ENCODE assay signal across 12 cellular contexts in the genomic region with DNA sequence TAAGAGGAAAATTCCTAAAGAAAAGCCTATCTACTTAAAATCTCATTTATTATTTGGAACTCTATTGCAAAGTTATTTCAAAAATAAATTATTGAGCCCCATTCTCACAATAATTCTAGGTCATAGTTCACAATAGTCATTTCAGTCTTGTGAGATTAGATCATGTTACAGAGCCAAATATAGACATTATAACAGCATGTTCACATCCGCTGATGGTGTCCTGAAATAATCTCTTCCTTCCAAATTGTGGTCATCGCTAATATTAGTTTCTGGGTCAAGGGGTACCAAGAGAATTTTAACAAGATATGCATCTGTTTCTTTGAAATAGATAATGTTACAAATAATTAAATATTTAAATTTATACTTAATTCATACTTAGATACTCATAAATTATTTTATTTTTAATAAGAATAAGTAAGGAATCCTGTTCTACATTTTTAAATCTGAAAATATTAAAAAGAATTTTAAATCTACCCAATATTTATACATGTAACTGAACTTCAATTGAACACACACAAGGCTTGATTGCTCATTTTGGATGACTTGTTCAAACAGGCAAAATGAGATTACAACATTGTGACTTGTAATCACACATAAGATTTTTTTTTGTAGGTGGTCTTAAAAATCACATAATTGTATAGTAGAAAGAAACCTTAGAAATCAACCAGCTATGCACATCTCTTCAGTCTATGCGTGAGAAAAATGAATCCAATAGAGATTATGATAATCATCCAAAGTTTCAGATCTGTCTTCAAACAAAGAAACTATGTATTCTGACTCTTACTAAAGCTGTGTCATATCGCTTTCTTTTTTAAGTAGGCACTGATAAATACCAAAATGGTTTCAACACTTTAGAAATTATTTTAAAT. TPM values are rescaled to one million over a fixed set of nuclear protein-coding genes. Genes with fewer than 3 reads are reported as not detected.
DNase-seq lines count a peak whose midpoint lies in the region; ATAC-seq and TF ChIP-seq lines count a peak whose summit lies in the region.
"Had no signal": no experiment of that assay in that cellular context is flagged by ENCODE, and none has a peak within 500 bp of the region (broad histone marks: within the 10 kb centered on the region; RNA-seq: fewer than 3 reads in every experiment).

No MANE protein-coding gene starts in this region.

- peak overlapping the region; percentile 21; the same call in 1 of the 2 replicates for H3K4ac ChIP-seq in IMR-90 (ENCODE audit: low read depth, low read length)

- no peak overlapping the region for H3K27ac Mint-ChIP-seq in natural killer cell treated with Interleukin-12 subunit alpha and Interleukin-12 subunit beta and Interleukin-15 and Interleukin-18, amount 100 ng/mL, for 72 hours
- no peak overlapping the region for H3K27ac Mint-ChIP-seq in natural killer cell
- H3K27ac Mint-ChIP-seq: activated T-cell treated with anti-CD3 and anti-CD28 coated beads, Interleukin-2, amount 50 U/mL, for 24 hours had no signal

- no peak overlapping the region for H2BK15ac ChIP-seq in IMR-90 (ENCODE audit: low read depth, low read length)

- no peaks in the 10 kb centered on the region for H3K9me2 ChIP-seq in hepatocyte (replicated peaks; ENCODE audit: insufficient read depth)

- intact Hi-C loops in IMR-90 (cut with micrococcal nuclease) (loop anchor here (2.0 to 10.0 kb wide), 2 partner anchors 48 to 64 kb away; no protein-coding TSS in a partner anchor), spleen (cut with DNase I; ENCODE audit: low total_unique reads) (no loop called here), natural killer cell (cut with micrococcal nuclease) (no loop called here)

- no peak overlapping the region for H4K91ac ChIP-seq in IMR-90 (ENCODE audit: insufficient read depth, low read depth, low read length)

- TF ChIP-seq POLR2A in IMR-90 (IDR thresholded peaks at IDR 0.05; ENCODE audit: low read depth, low read length) (no peak), spleen (IDR thresholded peaks at IDR 0.05) (no peak)

- H3K36me3 ChIP-seq in IMR-90 (ENCODE audit: control insufficient read depth, insufficient read depth, low read length) (no peaks in the 10 kb centered on the region), hepatocyte (replicated peaks; ENCODE audit: insufficient read depth, low read depth) (no peaks in the 10 kb centered on the region), spleen (no peaks in the 10 kb centered on the region)

- H3K56ac ChIP-seq in IMR-90 (ENCODE audit: extremely low read depth, insufficient read depth, low read length), result no peak overlapping the region; the same call in 1 of the 2 replicates

- no peak overlapping the region for H3K4me3 Mint-ChIP-seq in natural killer cell treated with Interleukin-12 subunit alpha and Interleukin-12 subunit beta and Interleukin-15 and Interleukin-18, amount 100 ng/mL, for 72 hours
- no peak overlapping the region for H3K4me3 Mint-ChIP-seq in natural killer cell
- H3K4me3 Mint-ChIP-seq: activated T-cell treated with anti-CD3 and anti-CD28 coated beads, Interleukin-2, amount 50 U/mL, for 24 hours had no signal

- no peak for TF ChIP-seq CTCF in IMR-90 (conservative IDR thresholded peaks at IDR 0.05; ENCODE audit: low read depth, low read length)
- no peak for TF ChIP-seq CTCF in cardiac fibroblast (IDR thresholded peaks at IDR 0.05; ENCODE audit: low read depth, low read length)
- TF ChIP-seq CTCF in hepatocyte (IDR thresholded peaks at IDR 0.05; ENCODE audit: poor library complexity), result no peak
- no peak for TF ChIP-seq CTCF in spleen (IDR thresholded peaks at IDR 0.05 in 8 of 11, conservative IDR thresholded peaks at IDR 0.05 in 3 of 11)
- no peak for TF ChIP-seq CTCF in natural killer cell (IDR thresholded peaks at IDR 0.05)

- H3K9me3 Mint-ChIP-seq in natural killer cell treated with Interleukin-12 subunit alpha and Interleukin-12 subunit beta and Interleukin-15 and Interleukin-18, amount 100 ng/mL, for 72 hours, result peaks cover 10% of the 10 kb centered on the region
- H3K9me3 Mint-ChIP-seq in natural killer cell, result peaks cover 7 to 15% of the 10 kb centered on the region in 2 donors
- H3K9me3 Mint-ChIP-seq: activated T-cell treated with anti-CD3 and anti-CD28 coated beads, Interleukin-2, amount 50 U/mL, for 24 hours had no signal

- no peaks in the 10 kb centered on the region for H3K79me1 ChIP-seq in IMR-90 (ENCODE audit: low read depth in 1 of 2, low read length in 2 of 2)

- no peak overlapping the region for H3K9ac ChIP-seq in IMR-90 (ENCODE audit: low read depth, low read length)

- H3K9me1 ChIP-seq in IMR-90 (ENCODE audit: insufficient read depth, low read length), result no peaks in the 10 kb centered on the region

- no CpG with 5 or more reads among the region's 4 CpGs for WGBS in IMR-90 (ENCODE audit: extremely low coverage in 2 of 2, insufficient read length in 1 of 2), 2 experiments
- WGBS in hepatocyte (ENCODE audit: low lambda C conversion rate, missing lambda C conversion rate), result 79% methylated on average over 4 of the region's 4 CpGs
- WGBS in spleen, 5 donors, result 46 to 80% (median 60%) methylated on average over 4 of the region's 4 CpGs

- no peaks in the 10 kb centered on the region for H3K27me3 Mint-ChIP-seq in natural killer cell treated with Interleukin-12 subunit alpha and Interleukin-12 subunit beta and Interleukin-15 and Interleukin-18, amount 100 ng/mL, for 72 hours
- H3K27me3 Mint-ChIP-seq in natural killer cell (ENCODE audit: low read depth in 2 of 2), result peaks cover 0 to 2% of the 10 kb centered on the region in 2 donors
- H3K27me3 Mint-ChIP-seq: activated T-cell treated with anti-CD3 and anti-CD28 coated beads, Interleukin-2, amount 50 U/mL, for 24 hours had no signal

- H3K4me1 ChIP-seq in IMR-90 (ENCODE audit: control insufficient read depth, insufficient read depth, low read length), result peaks cover 2% of the 10 kb centered on the region; the same call in 1 of the 2 replicates
- H3K4me1 ChIP-seq in hepatocyte (ENCODE audit: insufficient read depth), result peaks cover 4% of the 10 kb centered on the region
- H3K4me1 ChIP-seq in spleen, result peaks cover 0 to 17% (median 5%) of the 10 kb centered on the region in 6 donors

- no peak overlapping the region for H3K4me3 ChIP-seq in IMR-90 (ENCODE audit: insufficient read depth, low read depth, low read length)
- H3K4me3 ChIP-seq in cardiac fibroblast (replicated peaks in 1 of 2; ENCODE audit: low read depth in 2 of 2, low read length in 2 of 2), result no peak overlapping the region
- H3K4me3 ChIP-seq in hepatocyte, result no peak overlapping the region
- no peak overlapping the region for H3K4me3 ChIP-seq in spleen

- no peak overlapping the region for H3K14ac ChIP-seq in IMR-90 (replicated peaks; ENCODE audit: low read depth, low read length)

- H3K18ac ChIP-seq in IMR-90 (ENCODE audit: low read depth, low read length), result peak overlapping the region; percentile 63; the same call in 1 of the 2 replicates

- in situ Hi-C loops in IMR-90 (cut with MboI; ENCODE audit: low sequenced_read_pairs), result no loop called here

- DNase-seq in IMR-90 (peak; percentile 71), cardiac fibroblast (ENCODE audit: low read depth in 2 of 2) (peak; percentile 65 to 81), hepatocyte (ENCODE audit: low spot score) (no peak), spleen (no peak), HPDE6-E6E7 (ENCODE audit: extremely low spot score) (no peak), natural killer cell (no peak)
- DNase-seq in natural killer cell treated with Interleukin-12 subunit alpha and Interleukin-12 subunit beta and Interleukin-15 and Interleukin-18, amount 100 ng/mL, for 72 hours (ENCODE audit: low spot score), result no peak
- DNase-seq: activated T-cell treated with anti-CD3 and anti-CD28 coated beads, Interleukin-2, amount 50 U/mL, for 24 hours; NCI-H526 treated with DMSO at 0.1 percent for 48 hours; T-helper 9 cell had no signal

- no peaks in the 10 kb centered on the region for H3K4me1 Mint-ChIP-seq in natural killer cell treated with Interleukin-12 subunit alpha and Interleukin-12 subunit beta and Interleukin-15 and Interleukin-18, amount 100 ng/mL, for 72 hours (ENCODE audit: low read depth in 2 of 2)
- no peaks in the 10 kb centered on the region for H3K4me1 Mint-ChIP-seq in natural killer cell

- no peak overlapping the region for H2AK5ac ChIP-seq in IMR-90 (ENCODE audit: low read depth, low read length)

- peak overlapping the region in 1 of 2 experiments; percentile 62; a peak in 1 of 4 replicates for H4K8ac ChIP-seq in IMR-90 (ENCODE audit: low read depth in 2 of 2, low read length in 2 of 2)

- no peaks in the 10 kb centered on the region for H3K79me2 ChIP-seq in hepatocyte

- no peaks in the 10 kb centered on the region for H4K20me1 ChIP-seq in IMR-90 (ENCODE audit: insufficient read depth, low read length)
- H4K20me1 ChIP-seq in hepatocyte (ENCODE audit: insufficient read depth, poor library complexity, severe bottlenecking), result no peaks in the 10 kb centered on the region

- CTCF ChIA-PET in IMR-90 (lab: Yijun Ruan, JAX), result interaction anchor here (0.6 kb wide), 1 partner anchor 214 kb away, joined by 3 read pairs; no protein-coding TSS in a partner anchor

- H2AK9ac ChIP-seq in IMR-90 (replicated peaks; ENCODE audit: low read depth, low read length, poor library complexity), result no peak overlapping the region

- no peaks in the 10 kb centered on the region for H3K36me3 Mint-ChIP-seq in natural killer cell treated with Interleukin-12 subunit alpha and Interleukin-12 subunit beta and Interleukin-15 and Interleukin-18, amount 100 ng/mL, for 72 hours
- peaks cover 5% of the 10 kb centered on the region for H3K36me3 Mint-ChIP-seq in natural killer cell

- H3K27me3 ChIP-seq in IMR-90 (ENCODE audit: control insufficient read depth, insufficient read depth, low read length), result no peaks in the 10 kb centered on the region
- H3K27me3 ChIP-seq in hepatocyte, result no peaks in the 10 kb centered on the region
- H3K27me3 ChIP-seq in spleen (replicated peaks in 1 of 7), result no peaks in the 10 kb centered on the region

- ATAC-seq in IMR-90 (ENCODE audit: low read depth) (peak; percentile 66), GM21529 (IDR thresholded peaks at IDR 0.05; ENCODE audit: unreplicated experiment) (no peak), natural killer cell (no peak)
- no peak for ATAC-seq in natural killer cell treated with Interleukin-12 subunit alpha and Interleukin-12 subunit beta and Interleukin-15 and Interleukin-18, amount 100 ng/mL, for 72 hours

- H3K9me3 ChIP-seq in IMR-90 (ENCODE audit: control insufficient read depth, insufficient read depth, low read length) (no peaks in the 10 kb centered on the region), hepatocyte (ENCODE audit: low read depth) (no peaks in the 10 kb centered on the region), spleen (no peaks in the 10 kb centered on the region)

- H2BK120ac ChIP-seq in IMR-90 (ENCODE audit: low read depth, low read length), result peak overlapping the region; percentile 9; the same call in 1 of the 2 replicates

- peak overlapping the region; percentile 92 for H2BK5ac ChIP-seq in IMR-90 (ENCODE audit: low read depth, low read length, poor library complexity, severe bottlenecking)

- no peak overlapping the region for H3K27ac ChIP-seq in IMR-90 (ENCODE audit: insufficient read depth, low read length)
- peak overlapping the region; percentile 76 for H3K27ac ChIP-seq in hepatocyte
- peak overlapping the region; percentile 45 to 76 (median 69) for H3K27ac ChIP-seq in spleen

- dilution Hi-C loops in IMR-90 (cut with HindIII; ENCODE audit: low sequenced_read_pairs, unreplicated experiment), result no loop called here

- H3K23ac ChIP-seq in IMR-90 (ENCODE audit: low read depth, low read length), result no peak overlapping the region

- POLR2A ChIA-PET in IMR-90 (lab: Charles Lee; ENCODE audit: unreplicated experiment), result no interaction called here

- no peak overlapping the region for H2BK20ac ChIP-seq in IMR-90 (ENCODE audit: low read depth, low read length)

- no peak overlapping the region for H2AFZ ChIP-seq in IMR-90 (replicated peaks; ENCODE audit: low read length, poor library complexity)
- H2AFZ ChIP-seq in hepatocyte, result peak overlapping the region; percentile 15

- peak overlapping the region; percentile 54; the same call in 1 of the 2 replicates for H3K4me2 ChIP-seq in IMR-90 (ENCODE audit: low read depth, low read length)
- peak overlapping the region; percentile 7 for H3K4me2 ChIP-seq in hepatocyte

- no peak for TF ChIP-seq RAD21 in IMR-90 (IDR thresholded peaks at IDR 0.05; ENCODE audit: low read length)

- H4K5ac ChIP-seq in IMR-90 (ENCODE audit: low read depth, low read length), result no peak overlapping the region; the same call in 1 of the 2 replicates

- BruUV-seq in IMR-90 (replicated peaks; lab: Mats Ljungman, UMichigan), result no TSS peak

RNA-seq across cellular contexts. Expression of a gene that starts 13.1 kb away (rescaled TPM):
- total RNA-seq in IMR-90 (2012; rRNA removed), result not detected in 2 replicates
- not detected in 2 replicates for polyA plus RNA-seq in IMR-90 (2012; rRNA removed)
- polyA plus RNA-seq in IMR-90 (2012; cell fraction: cytosol; rRNA removed), result not detected in 2 replicates
- polyA plus RNA-seq in IMR-90 (2012; cell fraction: nucleus; rRNA removed; ENCODE audit: low replicate concordance), result not detected in 2 replicates
- not detected in 2 replicates for total RNA-seq in hepatocyte
- not detected in 2 replicates for polyA plus RNA-seq in hepatocyte
- not detected for total RNA-seq in spleen
- not detected for polyA plus RNA-seq in spleen
- total RNA-seq in natural killer cell treated with Interleukin-12 subunit alpha and Interleukin-12 subunit beta and Interleukin-15 and Interleukin-18, amount 100 ng/mL, for 72 hours, result not detected
- total RNA-seq in natural killer cell, result not detected
- total RNA-seq: urinary bladder had no signal
- polyA plus RNA-seq: urinary bladder had no signal

Comparison
In these comparisons a context has a peak if more than half of its experiments do, and no peak if none do; other contexts are left out.
1. DNase-seq: peak in IMR-90 (single experiment) and cardiac fibroblast (2 of 2); none in hepatocyte (single experiment), spleen (single experiment), HPDE6-E6E7 (single experiment), natural killer cell treated with Interleukin-12 subunit alpha and Interleukin-12 subunit beta and Interleukin-15 and Interleukin-18, amount 100 ng/mL, for 72 hours (single experiment) and natural killer cell (single experiment).